Comparison of ENCODE assay signal across 15 cellular contexts in genomic region chr19:34578173-34578572, GRCh38.
DNase-seq lines count a peak whose midpoint lies in the region; ATAC-seq and TF ChIP-seq lines count a peak whose summit lies in the region.
"Had no signal": no experiment of that assay in that cellular context is flagged by ENCODE, and none has a peak within 500 bp of the region (broad histone marks: within the 10 kb centered on the region; RNA-seq: fewer than 3 reads in every experiment).

No MANE protein-coding gene starts in this region.

- H3K9ac ChIP-seq in HUES64 (ENCODE audit: low read depth, low read length) (no peak overlapping the region; the same call in 1 of the 2 replicates), iPS-20b (ENCODE audit: low read depth, low read length) (no peak overlapping the region)
- H3K9ac ChIP-seq: BLaER1 treated with 17β-estradiol and CSF1 and Interleukin-3, amounts not matched to agents 10 nM and 100 nM had no signal

- H3K27me3 ChIP-seq in GM23338 (ENCODE audit: insufficient read depth) (peaks cover 19% of the 10 kb centered on the region), HUES64 (ENCODE audit: insufficient read depth, low read length) (peaks cover 33% of the 10 kb centered on the region), iPS-20b (ENCODE audit: insufficient read depth, low read length) (peaks cover 21% of the 10 kb centered on the region; the same call in 1 of the 2 replicates), tibial nerve (no peaks in the 10 kb centered on the region)
- H3K27me3 ChIP-seq: BLaER1 treated with 17β-estradiol and CSF1 and Interleukin-3, amounts not matched to agents 10 nM and 100 nM had no signal

- H3K36me3 ChIP-seq in GM23338 (ENCODE audit: insufficient read depth) (no peaks in the 10 kb centered on the region), HUES64 (ENCODE audit: insufficient read depth, low read length) (no peaks in the 10 kb centered on the region), iPS-20b (ENCODE audit: insufficient read depth, low read depth, low read length) (no peaks in the 10 kb centered on the region), tibial nerve (no peaks in the 10 kb centered on the region)
- H3K36me3 ChIP-seq: BLaER1 treated with 17β-estradiol and CSF1 and Interleukin-3, amounts not matched to agents 10 nM and 100 nM had no signal

- H3K4me2 ChIP-seq in GM23338, result peak overlapping the region; percentile 98
- H3K4me2 ChIP-seq: BLaER1 treated with 17β-estradiol and CSF1 and Interleukin-3, amounts not matched to agents 10 nM and 100 nM had no signal

- ATAC-seq in GM23338 (no peak), GM18909 (IDR thresholded peaks at IDR 0.05; ENCODE audit: poor library complexity, unreplicated experiment) (no peak)
- ATAC-seq: CD8-positive, alpha-beta T cell; HCT116 had no signal

- no peaks in the 10 kb centered on the region for H3K9me3 ChIP-seq in HUES64 (ENCODE audit: insufficient read depth, low read depth, low read length)
- no peaks in the 10 kb centered on the region; the same call in 1 of the 2 replicates for H3K9me3 ChIP-seq in iPS-20b (ENCODE audit: insufficient read depth, low read depth, low read length)
- H3K9me3 ChIP-seq in tibial nerve, result peaks cover 0 to 90% (median 0%) of the 10 kb centered on the region in 4 donors

- no peak for TF ChIP-seq POLR2A in tibial nerve (IDR thresholded peaks at IDR 0.05)

- H3K27ac ChIP-seq in GM23338 (ENCODE audit: low read depth) (no peak overlapping the region), HUES64 (ENCODE audit: low read depth, low read length) (no peak overlapping the region), iPS-20b (ENCODE audit: low read length) (no peak overlapping the region), tibial nerve (no peak overlapping the region)
- H3K27ac ChIP-seq: BLaER1 treated with 17β-estradiol and CSF1 and Interleukin-3, amounts not matched to agents 10 nM and 100 nM had no signal

- no peaks in the 10 kb centered on the region for H3K4me1 ChIP-seq in GM23338 (ENCODE audit: insufficient read depth)
- no peaks in the 10 kb centered on the region for H3K4me1 ChIP-seq in HUES64 (ENCODE audit: insufficient read depth, low read length)
- no peaks in the 10 kb centered on the region for H3K4me1 ChIP-seq in iPS-20b (ENCODE audit: insufficient read depth, low read length)
- no peaks in the 10 kb centered on the region for H3K4me1 ChIP-seq in tibial nerve

- TF ChIP-seq EP300 in tibial nerve (IDR thresholded peaks at IDR 0.05), result no peak

- peaks cover 12% of the 10 kb centered on the region; the same call in 2 of the 3 replicates for H3K4me1 Mint-ChIP-seq in GM23338
- peaks cover 8% of the 10 kb centered on the region for H3K4me1 Mint-ChIP-seq in endothelial cell (ENCODE audit: unreplicated experiment)
- H3K4me1 Mint-ChIP-seq: B cell had no signal

- peak overlapping the region; percentile 77; the same call in 1 of the 2 replicates for H3K4me3 ChIP-seq in GM23338
- H3K4me3 ChIP-seq in HUES64 (ENCODE audit: low read length), result peak overlapping the region; percentile 58
- peak overlapping the region; percentile 66; the same call in 1 of the 2 replicates for H3K4me3 ChIP-seq in iPS-20b (ENCODE audit: low read length)
- no peak overlapping the region for H3K4me3 ChIP-seq in tibial nerve
- H3K4me3 ChIP-seq: BLaER1 treated with 17β-estradiol and CSF1 and Interleukin-3, amounts not matched to agents 10 nM and 100 nM had no signal

- WGBS in HUES64, result 86% methylated on average over 3 of the region's 4 CpGs
- WGBS in tibial nerve, 2 donors, result 64 to 73% methylated on average over 4 of the region's 4 CpGs

- H3K36me3 Mint-ChIP-seq in GM23338 (ENCODE audit: low read depth), result no peaks in the 10 kb centered on the region
- H3K36me3 Mint-ChIP-seq in endothelial cell (ENCODE audit: low read depth, unreplicated experiment), result peaks cover 8% of the 10 kb centered on the region
- H3K36me3 Mint-ChIP-seq: CD8-positive, alpha-beta T cell had no signal

- H3K27me3 Mint-ChIP-seq in GM23338 (ENCODE audit: insufficient read depth, low read depth, poor library complexity) (peaks cover 19% of the 10 kb centered on the region), endothelial cell (ENCODE audit: unreplicated experiment) (peaks cover 29% of the 10 kb centered on the region)

- no peaks in the 10 kb centered on the region for H3K9me2 ChIP-seq in GM23338 (ENCODE audit: insufficient read depth)

- H3K27ac Mint-ChIP-seq in GM23338, result no peak overlapping the region
- no peak overlapping the region for H3K27ac Mint-ChIP-seq in endothelial cell (ENCODE audit: unreplicated experiment)
- H3K27ac Mint-ChIP-seq: B cell; CD8-positive, alpha-beta T cell; HFFc6 had no signal

- H3K79me2 ChIP-seq in GM23338 (replicated peaks; ENCODE audit: insufficient read depth), result no peaks in the 10 kb centered on the region

- H2AFZ ChIP-seq in GM23338, result 0 out of 2 replicates have a peak overlapping the region, but pooled peaks have one; percentile 43

- H3K9me3 Mint-ChIP-seq in GM23338, result no peaks in the 10 kb centered on the region
- no peaks in the 10 kb centered on the region for H3K9me3 Mint-ChIP-seq in endothelial cell (ENCODE audit: unreplicated experiment)
- H3K9me3 Mint-ChIP-seq: CD8-positive, alpha-beta T cell had no signal

- H3F3A ChIP-seq in GM23338 (replicated peaks; ENCODE audit: low read depth), result no peaks in the 10 kb centered on the region

- H4K20me1 ChIP-seq in GM23338 (replicated peaks; ENCODE audit: insufficient read depth), result no peaks in the 10 kb centered on the region
- H4K20me1 ChIP-seq: BLaER1 treated with 17β-estradiol and CSF1 and Interleukin-3, amounts not matched to agents 10 nM and 100 nM had no signal

- DNase-seq in GM23338 (ENCODE audit: low spot score) (no peak), endothelial cell (ENCODE audit: low spot score) (no peak), tibial nerve (ENCODE audit: low spot score in 2 of 2) (no peak), RPMI8226 (no peak)
- DNase-seq: Calu3; CD8-positive, alpha-beta T cell; DMS79 treated with DMSO at 0.1 percent for 48 hours; GF-D8; HFFc6 had no signal

- peak overlapping the region; percentile 59 for H3K4me3 Mint-ChIP-seq in GM23338
- peak overlapping the region; percentile 57 for H3K4me3 Mint-ChIP-seq in endothelial cell (ENCODE audit: unreplicated experiment)
- H3K4me3 Mint-ChIP-seq: B cell; CD8-positive, alpha-beta T cell; HFFc6 had no signal

- TF ChIP-seq CTCF in GM23338 (conservative IDR thresholded peaks at IDR 0.05; ENCODE audit: low read depth in 2 of 2), result no peak
- TF ChIP-seq CTCF in endothelial cell (IDR thresholded peaks at IDR 0.05; ENCODE audit: unreplicated experiment), result no peak
- TF ChIP-seq CTCF in tibial nerve (IDR thresholded peaks at IDR 0.05), result no peak

TF ChIP-seq in GM23338, 12 proteins besides CTCF, POLR2A, EP300 and RAD21:
- TF ChIP-seq ETS1 (IDR thresholded peaks at IDR 0.05), result no peak
- TF ChIP-seq ZNF114 (CRISPR knock-in tag; IDR thresholded peaks at IDR 0.05), result no peak
- TF ChIP-seq NANOG (IDR thresholded peaks at IDR 0.05; ENCODE audit: borderline replicate concordance), result no peak
- TF ChIP-seq JUNB (IDR thresholded peaks at IDR 0.05; ENCODE audit: unreplicated experiment), result no peak
- TF ChIP-seq ZNF331 (CRISPR knock-in tag; IDR thresholded peaks at IDR 0.05; ENCODE audit: low read depth), result no peak
- no peak for TF ChIP-seq EZH2phosphoT487 (IDR thresholded peaks at IDR 0.05; ENCODE audit: unreplicated experiment)
- TF ChIP-seq CREB1 (CRISPR knock-in tag; IDR thresholded peaks at IDR 0.05; ENCODE audit: low read depth), result no peak
TF ChIP-seq in GM23338: peak in this region for 0.

Comparison
In these comparisons a context has a peak if more than half of its experiments do, and no peak if none do; other contexts are left out.
1. H3K4me3 ChIP-seq: peak in GM23338 (single experiment), HUES64 (single experiment) and iPS-20b (single experiment); none in tibial nerve (0 of 4).